ENCODE assay signal across 20 cellular contexts in the genomic region with DNA sequence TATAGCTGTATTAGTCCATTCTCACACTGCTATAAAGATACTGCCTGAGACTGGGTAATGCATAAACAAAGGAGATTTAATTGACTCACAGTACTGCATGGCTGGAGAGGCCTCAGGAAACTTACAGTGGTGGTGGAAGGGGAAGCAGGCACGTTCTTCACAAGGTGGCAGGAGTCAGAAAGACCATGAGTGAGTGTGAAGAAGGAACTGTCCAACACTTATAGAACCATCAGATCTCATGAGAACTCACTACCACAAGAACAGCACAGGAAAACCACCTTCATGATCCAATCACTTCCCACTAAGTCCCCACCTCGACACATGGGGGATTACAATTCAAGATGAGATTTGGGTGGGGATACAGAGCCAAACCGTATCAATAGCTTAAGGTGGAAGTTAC. TPM values are rescaled to one million over a fixed set of nuclear protein-coding genes. Genes with fewer than 3 reads are reported as not detected.
"Had no signal": no experiment of that assay in that cellular context is flagged by ENCODE, and none has a peak within 500 bp of the region (broad histone marks: within the 10 kb centered on the region; RNA-seq: fewer than 3 reads in every experiment).

No MANE protein-coding gene starts in this region.

- H3K4me1 ChIP-seq: foreskin keratinocyte, spleen, upper lobe of right lung had no signal

- DNase-seq: activated CD4-positive, CD25-positive, alpha-beta regulatory T cell treated with anti-CD3 and anti-CD28 coated beads, Interleukin-2, amount 50 U/mL, for 72 hours; activated gamma-delta T cell treated with Interleukin-2 at 50 U/mL for 16 hours; activated T-cell treated with anti-CD3 and anti-CD28 coated beads for 4 hours; amniotic stem cell; central memory CD4-positive, alpha-beta T cell; endodermal cell; foreskin keratinocyte; kidney; nucleus accumbens; posterior cingulate gyrus; retina; spleen; stimulated activated CD4-positive, alpha-beta T cell treated with anti-CD3 and anti-CD28 coated beads, Interleukin-4, amount 100 ng/mL, for 4 hours; upper lobe of right lung had no signal

- H3K36me3 ChIP-seq: spleen, upper lobe of right lung had no signal

- ATAC-seq: foreskin keratinocyte; left lobe of liver; stimulated activated memory B cell treated with anti-CD40 and anti-IgM and Interleukin-4, amounts not matched to agents 10 μg/mL and 1 μg/mL and 100 μg/mL, for 72 hours; upper lobe of right lung had no signal

- H3K9me3 ChIP-seq: spleen, upper lobe of right lung had no signal

- H3K4me3 ChIP-seq: lung, spleen, upper lobe of right lung had no signal

- H3K27me3 ChIP-seq: spleen, upper lobe of right lung had no signal

- H3K27ac ChIP-seq: epithelial cell of prostate, foreskin keratinocyte, spleen, upper lobe of right lung, VCaP had no signal

RNA-seq across cellular contexts. Expression of gene ARMH4, which starts 42.3 kb away (rescaled TPM):
- total RNA-seq: activated T-helper 1 cell treated with anti-CD3 and anti-CD28 coated beads, Interleukin-12 subunit alpha, Interleukin-12 subunit beta, Interleukin-2, Interleukin-4 antibody, amounts not matched to agents 30 ng/mL and 10 ng/mL and 1 ng/mL, durations not matched to agents 14 hours and 24 hours and 36 hours had no signal
